Comparison of ENCODE assay signal across 1 cellular context in the genomic region with DNA sequence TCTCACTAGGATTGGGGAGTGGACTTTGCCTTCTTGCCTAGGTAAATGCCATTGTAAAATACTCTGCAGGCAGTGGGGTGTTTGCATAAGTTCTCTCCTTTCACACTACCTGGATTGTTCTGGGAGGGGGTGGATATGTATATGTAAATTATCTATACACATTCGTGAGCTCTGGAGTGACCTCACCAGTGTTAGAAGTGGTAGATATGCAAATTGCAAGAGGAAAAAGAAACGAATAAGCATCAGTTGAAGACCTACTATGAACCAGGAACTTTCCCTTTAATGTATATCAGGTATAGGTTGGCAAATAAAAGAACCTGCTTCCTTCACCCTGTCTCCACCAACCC.
TF ChIP-seq lines count a peak whose summit lies in the region.

No MANE protein-coding gene starts in this region.

TF ChIP-seq in HepG2, 621 proteins besides CTCF, POLR2A, EP300 and RAD21:
- TF ChIP-seq, protein P1, sequence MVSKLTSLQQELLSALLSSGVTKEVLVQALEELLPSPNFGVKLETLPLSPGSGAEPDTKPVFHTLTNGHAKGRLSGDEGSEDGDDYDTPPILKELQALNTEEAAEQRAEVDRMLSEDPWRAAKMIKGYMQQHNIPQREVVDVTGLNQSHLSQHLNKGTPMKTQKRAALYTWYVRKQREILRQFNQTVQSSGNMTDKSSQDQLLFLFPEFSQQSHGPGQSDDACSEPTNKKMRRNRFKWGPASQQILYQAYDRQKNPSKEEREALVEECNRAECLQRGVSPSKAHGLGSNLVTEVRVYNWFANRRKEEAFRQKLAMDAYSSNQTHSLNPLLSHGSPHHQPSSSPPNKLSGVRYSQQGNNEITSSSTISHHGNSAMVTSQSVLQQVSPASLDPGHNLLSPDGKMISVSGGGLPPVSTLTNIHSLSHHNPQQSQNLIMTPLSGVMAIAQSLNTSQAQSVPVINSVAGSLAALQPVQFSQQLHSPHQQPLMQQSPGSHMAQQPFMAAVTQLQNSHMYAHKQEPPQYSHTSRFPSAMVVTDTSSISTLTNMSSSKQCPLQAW (CRISPR knock-in tag; IDR thresholded peaks at IDR 0.05), result no peak
- peak; percentile 83; the same call in 1 of the 2 replicates for TF ChIP-seq ZKSCAN1 (IDR thresholded peaks at IDR 0.05; ENCODE audit: low read length)
- no peak for TF ChIP-seq WIZ (CRISPR knock-in tag; IDR thresholded peaks at IDR 0.05)
